ENCODE assay signal across 1 cellular context in genomic region chr19:51550848-51551672, GRCh38.
TF ChIP-seq lines count a peak whose summit lies in the region.

No MANE protein-coding gene starts in this region.

TF ChIP-seq in K562, 482 proteins besides CTCF, POLR2A, EP300 and RAD21 (continued from another document and continues in another):
- TF ChIP-seq ZNF408 (CRISPR knock-in tag; IDR thresholded peaks at IDR 0.05; ENCODE audit: low read depth), result no peak
- no peak for TF ChIP-seq ZBTB43 (CRISPR knock-in tag; IDR thresholded peaks at IDR 0.05)
- no peak for TF ChIP-seq JUN (IDR thresholded peaks at IDR 0.05; ENCODE audit: borderline replicate concordance, low read depth, low read length)
- no peak for TF ChIP-seq JUN (CRISPR knock-in tag; IDR thresholded peaks at IDR 0.05; ENCODE audit: borderline replicate concordance)
- no peak for TF ChIP-seq ARID3A (IDR thresholded peaks at IDR 0.05; ENCODE audit: borderline replicate concordance, low read depth, low read length)
- TF ChIP-seq CBX8 (IDR thresholded peaks at IDR 0.05; ENCODE audit: borderline replicate concordance, extremely low read depth, low read depth, low read length, poor library complexity, severe bottlenecking), result no peak
- no peak for TF ChIP-seq KAT8 (IDR thresholded peaks at IDR 0.05; ENCODE audit: low read depth)
- no peak for TF ChIP-seq CHD1 (IDR thresholded peaks at IDR 0.05; ENCODE audit: low read length)
- no peak for TF ChIP-seq ARHGAP35 (IDR thresholded peaks at IDR 0.05; ENCODE audit: partially characterized antibody)
- no peak for TF ChIP-seq PATZ1 (CRISPR knock-in tag; IDR thresholded peaks at IDR 0.05; ENCODE audit: borderline replicate concordance)
- no peak for TF ChIP-seq RBM34 (IDR thresholded peaks at IDR 0.05; ENCODE audit: borderline replicate concordance, insufficient read depth, low read length)
- no peak for TF ChIP-seq FOXA1 (IDR thresholded peaks at IDR 0.05; ENCODE audit: borderline replicate concordance)
- TF ChIP-seq RBM17 (IDR thresholded peaks at IDR 0.05; ENCODE audit: borderline replicate concordance, low read depth, low read length), result no peak
- no peak for TF ChIP-seq ZFP1 (CRISPR knock-in tag; IDR thresholded peaks at IDR 0.05)
- no peak for TF ChIP-seq NFE2L1 (tag; IDR thresholded peaks at IDR 0.05; ENCODE audit: borderline replicate concordance, low read depth)
- TF ChIP-seq KLF13 (tag; IDR thresholded peaks at IDR 0.05; ENCODE audit: borderline replicate concordance, low read depth), result no peak
- TF ChIP-seq ESRRA (IDR thresholded peaks at IDR 0.05; ENCODE audit: borderline replicate concordance, low read depth), result no peak
- no peak for TF ChIP-seq ELF2 (CRISPR knock-in tag; IDR thresholded peaks at IDR 0.05)
- no peak for TF ChIP-seq ZNF699 (CRISPR knock-in tag; IDR thresholded peaks at IDR 0.05; ENCODE audit: insufficient replicate concordance)
- 0 out of 2 replicates have a peak, but pooled peaks have one; percentile 27 for TF ChIP-seq HDAC2 (IDR thresholded peaks at IDR 0.05)
- no peak for TF ChIP-seq KLF10 (CRISPR knock-in tag; IDR thresholded peaks at IDR 0.05)
- no peak for TF ChIP-seq ZNF77 (CRISPR knock-in tag; IDR thresholded peaks at IDR 0.05)
- TF ChIP-seq HDGF (IDR thresholded peaks at IDR 0.05), result no peak
- TF ChIP-seq RBM14 (IDR thresholded peaks at IDR 0.05; ENCODE audit: borderline replicate concordance, insufficient read depth, low read depth, low read length), result no peak
- TF ChIP-seq POLR2AphosphoS5 (IDR thresholded peaks at IDR 0.05; ENCODE audit: control insufficient read depth, insufficient read depth, low read depth, low read length), result no peak
- no peak for TF ChIP-seq MIER1 (IDR thresholded peaks at IDR 0.05; ENCODE audit: low read depth)
- TF ChIP-seq TAF1 (IDR thresholded peaks at IDR 0.05; ENCODE audit: control insufficient read depth, extremely low read depth, insufficient read depth, low read length, severe bottlenecking), result peak; percentile 23
- TF ChIP-seq ZNF197 (CRISPR knock-in tag; IDR thresholded peaks at IDR 0.05; ENCODE audit: low read depth), result no peak; the same call in 1 of the 2 replicates
- 0 out of 2 replicates have a peak, but pooled peaks have one; percentile 17 for TF ChIP-seq GABPB1 (CRISPR knock-in tag; IDR thresholded peaks at IDR 0.05)
- no peak for TF ChIP-seq FOXK2 (conservative IDR thresholded peaks at IDR 0.05 in 1 of 2, IDR thresholded peaks at IDR 0.05 in 1 of 2; ENCODE audit: low read depth in 2 of 2)
- TF ChIP-seq HNRNPUL1 (IDR thresholded peaks at IDR 0.05; ENCODE audit: low read length), result no peak
- no peak for TF ChIP-seq IRF2 (CRISPR knock-in tag; IDR thresholded peaks at IDR 0.05)
- no peak for TF ChIP-seq HINFP (tag; conservative IDR thresholded peaks at IDR 0.05; ENCODE audit: low read depth)
- TF ChIP-seq CBX5 (IDR thresholded peaks at IDR 0.05; ENCODE audit: borderline replicate concordance, low read depth), result no peak
- no peak for TF ChIP-seq SMARCC2 (IDR thresholded peaks at IDR 0.05; ENCODE audit: low read depth)
- TF ChIP-seq ETS1 (conservative IDR thresholded peaks at IDR 0.05; ENCODE audit: control insufficient read depth, low read depth, low read length), result no peak
- no peak for TF ChIP-seq TFAM (CRISPR knock-in tag; conservative IDR thresholded peaks at IDR 0.05)
- TF ChIP-seq MGA (IDR thresholded peaks at IDR 0.05), result no peak
- no peak for TF ChIP-seq SREBF2 (CRISPR knock-in tag; IDR thresholded peaks at IDR 0.05)
- no peak for TF ChIP-seq SMARCB1 (IDR thresholded peaks at IDR 0.05; ENCODE audit: insufficient read length, low read depth)
- 0 out of 2 replicates have a peak, but pooled peaks have one; percentile 9 for TF ChIP-seq TCF7 (IDR thresholded peaks at IDR 0.05; ENCODE audit: borderline replicate concordance)
- TF ChIP-seq DNMT1 (IDR thresholded peaks at IDR 0.05), result no peak
- TF ChIP-seq TEAD4 (IDR thresholded peaks at IDR 0.05; ENCODE audit: low read length), result peak; percentile 36; the same call in 1 of the 2 replicates
- no peak for TF ChIP-seq TEAD4 (CRISPR knock-in tag; IDR thresholded peaks at IDR 0.05; ENCODE audit: borderline replicate concordance)
- no peak for TF ChIP-seq TRIM25 (IDR thresholded peaks at IDR 0.05; ENCODE audit: borderline replicate concordance)
